In the genomic region with DNA sequence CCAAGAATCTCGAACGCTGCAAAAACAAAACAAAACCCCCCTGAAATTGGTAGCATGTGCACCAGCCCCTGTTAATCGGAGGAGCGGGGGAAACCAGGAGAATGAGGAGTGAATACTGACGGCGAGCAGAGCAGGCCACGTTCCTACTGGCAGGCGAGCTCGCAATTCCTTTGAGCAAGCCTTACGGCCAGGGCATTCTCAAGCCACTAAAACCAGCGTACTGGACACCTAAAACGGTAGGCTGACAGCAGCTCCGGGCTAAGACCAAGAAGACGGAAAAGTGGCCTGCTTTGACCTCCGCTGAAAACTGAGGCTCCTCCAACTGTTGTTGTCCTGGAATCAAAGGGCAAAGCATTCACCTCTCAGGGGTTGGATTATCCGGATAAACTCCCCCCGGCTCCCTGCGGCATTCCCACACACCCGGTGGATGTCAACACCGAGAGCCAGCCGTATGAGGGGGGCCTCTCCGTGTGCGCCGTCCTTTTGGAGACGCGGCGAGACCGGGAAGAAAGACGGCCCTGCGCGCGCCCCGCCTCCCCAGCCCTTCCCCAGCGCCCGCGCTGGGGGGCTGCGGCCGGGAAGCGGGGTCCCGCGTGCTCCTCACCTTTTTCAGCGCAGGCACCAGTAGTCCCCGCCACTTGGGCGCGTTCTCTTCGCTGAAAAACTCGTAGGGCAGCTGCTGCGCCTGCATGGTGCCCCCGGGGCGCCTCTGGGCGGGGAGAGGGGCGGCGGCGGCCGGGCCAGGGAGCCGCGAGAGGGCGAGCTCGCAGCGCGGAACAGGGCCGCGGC, we compare ENCODE assay signal across 8 cellular contexts. TPM values are rescaled to one million over a fixed set of nuclear protein-coding genes. Genes with fewer than 3 reads are reported as not detected.
DNase-seq lines count a peak whose midpoint lies in the region; ATAC-seq and TF ChIP-seq lines count a peak whose summit lies in the region.

No MANE protein-coding gene starts in this region.

- CTCF ChIA-PET in SK-N-SH (lab: Yijun Ruan, JAX) = interaction anchor here (0.7 to 8.3 kb wide), 16 partner anchors 11 to 174 kb away, joined by 3 to 131 read pairs (median 5); no protein-coding TSS in a partner anchor

- TF ChIP-seq CTCF in SK-N-SH (IDR thresholded peaks at IDR 0.05) = peak; percentile 38; the same call in 1 of the 2 replicates

- H3K4me1 ChIP-seq in SK-N-SH (ENCODE audit: control insufficient read depth in 1 of 2, insufficient read depth in 2 of 2, low read depth in 1 of 2, low read length in 1 of 2) (peaks cover 10 to 26% of the 10 kb centered on the region in 2 experiments; a peak in 3 of 4 replicates), adipocyte (ENCODE audit: control insufficient read depth, insufficient read depth, low read length) (peaks cover 41% of the 10 kb centered on the region)

- no peak for TF ChIP-seq EP300 in SK-N-SH (IDR thresholded peaks at IDR 0.05; ENCODE audit: borderline replicate concordance in 1 of 2, low read depth in 1 of 2, low read length in 1 of 2)

- H3K9me2 ChIP-seq in SK-N-SH = no peaks in the 10 kb centered on the region

- H3K9ac ChIP-seq in SK-N-SH (peak overlapping the region; percentile 75), adipocyte (ENCODE audit: low read length) (peak overlapping the region; percentile 96)

- peaks cover 42% of the 10 kb centered on the region for H4K20me1 ChIP-seq in SK-N-SH (ENCODE audit: insufficient read depth)

- H3K9me3 ChIP-seq in SK-N-SH (no peaks in the 10 kb centered on the region), adipocyte (ENCODE audit: control insufficient read depth, low read length) (no peaks in the 10 kb centered on the region)

- under 1% methylated on average over 19 of the region's 63 CpGs for WGBS in SK-N-SH (ENCODE audit: low lambda C conversion rate)

- H3K27ac ChIP-seq in SK-N-SH (ENCODE audit: low read depth in 2 of 2, low read length in 1 of 2) = peak overlapping the region; percentile 63 to 97

- DNase-seq in DMS79 (lab: John Stamatoyannopoulos, UW) = peak; percentile 20
- peak; percentile 62 for DNase-seq in HT-29 (ENCODE audit: low spot score)
- peak; percentile 95 for DNase-seq in SK-N-SH
- peak; percentile 84 for DNase-seq in adipocyte (ENCODE audit: low read depth)
- peak; percentile 51 for DNase-seq in left cardiac atrium
- DNase-seq in posterior cingulate gyrus = peak; percentile 21 to 91 (median 34)
- DNase-seq in NCI-H2196 (lab: John Stamatoyannopoulos, UW; ENCODE audit: unreplicated experiment) = no peak

- H3F3A ChIP-seq in SK-N-SH (replicated peaks; ENCODE audit: insufficient read depth) = peaks cover 7% of the 10 kb centered on the region

- no peaks in the 10 kb centered on the region for H3K27me3 ChIP-seq in SK-N-SH (ENCODE audit: insufficient read depth)
- no peaks in the 10 kb centered on the region for H3K27me3 ChIP-seq in adipocyte (replicated peaks; ENCODE audit: control insufficient read depth, insufficient read depth, low read length)

- TF ChIP-seq RAD21 in SK-N-SH (IDR thresholded peaks at IDR 0.05; ENCODE audit: low read length) = peak; percentile 51

- H3K4me2 ChIP-seq in SK-N-SH = peak overlapping the region; percentile 91

- peak overlapping the region; percentile 78 to 84 for H3K4me3 ChIP-seq in SK-N-SH (ENCODE audit: low read depth in 2 of 2, low read length in 1 of 2)
- H3K4me3 ChIP-seq in adipocyte (ENCODE audit: low read length) = peak overlapping the region; percentile 92

- intact Hi-C loops in left cardiac atrium (cut with DNase I) = loop anchor here (2.0 to 10.0 kb wide), 3 partner anchors 63 to 109 kb away; no protein-coding TSS in a partner anchor
- intact Hi-C loops in posterior cingulate gyrus (cut with DNase I) = loop anchor here (2.0 kb wide), 1 partner anchor 109 kb away; no protein-coding TSS in a partner anchor

- POLR2A ChIA-PET in SK-N-SH (lab: Yijun Ruan, JAX) = interaction anchor here (0.8 to 2.8 kb wide), 9 partner anchors 9 to 368 kb away, joined by 3 to 16 read pairs (median 5); partner anchors contain the start of genes CDKL4 and SRSF7

- ATAC-seq in GM21367 (IDR thresholded peaks at IDR 0.05; ENCODE audit: unreplicated experiment) (peak; percentile 20), left cardiac atrium (peak; percentile 54 to 64)

- H2AFZ ChIP-seq in SK-N-SH (ENCODE audit: low read depth) = peak overlapping the region; percentile 45; the same call in 1 of the 2 replicates

- H3K36me3 ChIP-seq in SK-N-SH (replicated peaks in 1 of 2; ENCODE audit: control insufficient read depth in 1 of 2, insufficient read depth in 2 of 2, low read length in 1 of 2) = peaks cover 0 to 10% of the 10 kb centered on the region in 2 experiments
- H3K36me3 ChIP-seq in adipocyte (ENCODE audit: control insufficient read depth, insufficient read depth, low read length, severe bottlenecking) = peaks cover 24% of the 10 kb centered on the region

- H3K79me2 ChIP-seq in SK-N-SH (ENCODE audit: insufficient read depth) = peaks cover 52% of the 10 kb centered on the region

TF ChIP-seq in SK-N-SH, 30 proteins besides CTCF, POLR2A, EP300 and RAD21:
- TF ChIP-seq ELF1 (IDR thresholded peaks at IDR 0.05) = no peak
- TF ChIP-seq CHD2 (IDR thresholded peaks at IDR 0.05; ENCODE audit: low read length, partially characterized antibody) = no peak
- TF ChIP-seq RCOR1 (IDR thresholded peaks at IDR 0.05; ENCODE audit: low read length) = no peak
- TF ChIP-seq RXRA (IDR thresholded peaks at IDR 0.05; ENCODE audit: borderline replicate concordance, low read depth) = no peak
- no peak for TF ChIP-seq MEF2A (IDR thresholded peaks at IDR 0.05; ENCODE audit: borderline replicate concordance, low read depth)
- TF ChIP-seq ZBTB33 (IDR thresholded peaks at IDR 0.05; ENCODE audit: borderline replicate concordance, low read depth) = 0 out of 2 replicates have a peak, but pooled peaks have one; percentile 23
- TF ChIP-seq TAF1 (IDR thresholded peaks at IDR 0.05; ENCODE audit: borderline replicate concordance, low read depth, low read length) = peak; percentile 19; the same call in 1 of the 2 replicates
- TF ChIP-seq TEAD4 (IDR thresholded peaks at IDR 0.05; ENCODE audit: borderline replicate concordance, insufficient read depth) = no peak
- TF ChIP-seq, protein P1, sequence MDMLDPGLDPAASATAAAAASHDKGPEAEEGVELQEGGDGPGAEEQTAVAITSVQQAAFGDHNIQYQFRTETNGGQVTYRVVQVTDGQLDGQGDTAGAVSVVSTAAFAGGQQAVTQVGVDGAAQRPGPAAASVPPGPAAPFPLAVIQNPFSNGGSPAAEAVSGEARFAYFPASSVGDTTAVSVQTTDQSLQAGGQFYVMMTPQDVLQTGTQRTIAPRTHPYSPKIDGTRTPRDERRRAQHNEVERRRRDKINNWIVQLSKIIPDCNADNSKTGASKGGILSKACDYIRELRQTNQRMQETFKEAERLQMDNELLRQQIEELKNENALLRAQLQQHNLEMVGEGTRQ (IDR thresholded peaks at IDR 0.05; ENCODE audit: borderline replicate concordance, low read depth, low read length) = no peak
- TF ChIP-seq RFX5 (IDR thresholded peaks at IDR 0.05; ENCODE audit: low read length) = no peak
- TF ChIP-seq, protein P2, sequence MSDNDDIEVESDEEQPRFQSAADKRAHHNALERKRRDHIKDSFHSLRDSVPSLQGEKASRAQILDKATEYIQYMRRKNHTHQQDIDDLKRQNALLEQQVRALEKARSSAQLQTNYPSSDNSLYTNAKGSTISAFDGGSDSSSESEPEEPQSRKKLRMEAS (IDR thresholded peaks at IDR 0.05; ENCODE audit: low read depth) = no peak
- TF ChIP-seq, protein P3, sequence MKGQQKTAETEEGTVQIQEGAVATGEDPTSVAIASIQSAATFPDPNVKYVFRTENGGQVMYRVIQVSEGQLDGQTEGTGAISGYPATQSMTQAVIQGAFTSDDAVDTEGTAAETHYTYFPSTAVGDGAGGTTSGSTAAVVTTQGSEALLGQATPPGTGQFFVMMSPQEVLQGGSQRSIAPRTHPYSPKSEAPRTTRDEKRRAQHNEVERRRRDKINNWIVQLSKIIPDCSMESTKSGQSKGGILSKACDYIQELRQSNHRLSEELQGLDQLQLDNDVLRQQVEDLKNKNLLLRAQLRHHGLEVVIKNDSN (IDR thresholded peaks at IDR 0.05; ENCODE audit: borderline replicate concordance, low read depth) = no peak
- TF ChIP-seq MXI1 (IDR thresholded peaks at IDR 0.05; ENCODE audit: low read depth, low read length) = peak; percentile 48; the same call in 1 of the 2 replicates
- TF ChIP-seq GATA2 (CRISPR knock-in tag; IDR thresholded peaks at IDR 0.05) = no peak
- TF ChIP-seq FOXM1 (IDR thresholded peaks at IDR 0.05; ENCODE audit: low read depth) = no peak
- peak; percentile 22; the same call in 1 of the 2 replicates for TF ChIP-seq SIN3A (IDR thresholded peaks at IDR 0.05; ENCODE audit: borderline replicate concordance, low read depth, low read length)
- peak; percentile 31; the same call in 1 of the 2 replicates for TF ChIP-seq SMC3 (IDR thresholded peaks at IDR 0.05; ENCODE audit: low read depth, low read length)
- no peak for TF ChIP-seq EZH2phosphoT487 (IDR thresholded peaks at IDR 0.05; ENCODE audit: borderline replicate concordance, low read depth)
- TF ChIP-seq NRF1 (IDR thresholded peaks at IDR 0.05; ENCODE audit: low read depth, low read length) = no peak
- no peak for TF ChIP-seq YY1 (IDR thresholded peaks at IDR 0.05; ENCODE audit: low read depth)

RNA-seq across cellular contexts. Expression of gene SOS1, which starts 0.9 kb away (rescaled TPM):
- 4.8 and 11.5 TPM in 2 replicates for total RNA-seq in HT-29 (2014; rRNA removed; shearing (Covaris generic))
- polyA plus RNA-seq in SK-N-SH (2012; rRNA removed) = 12.8 and 14.6 TPM in 2 replicates
- 10.8 and 12.0 TPM in 2 replicates for polyA plus RNA-seq in SK-N-SH (2012; cell fraction: cytosol; rRNA removed)
- polyA plus RNA-seq in SK-N-SH (2012; cell fraction: nucleus; rRNA removed) = 9.7 and 30.1 TPM in 2 replicates
- total RNA-seq in left cardiac atrium = 10 to 100 TPM; 20.8 to 26.9 TPM
